Comparison of ENCODE assay signal across 10 cellular contexts in the genomic region with DNA sequence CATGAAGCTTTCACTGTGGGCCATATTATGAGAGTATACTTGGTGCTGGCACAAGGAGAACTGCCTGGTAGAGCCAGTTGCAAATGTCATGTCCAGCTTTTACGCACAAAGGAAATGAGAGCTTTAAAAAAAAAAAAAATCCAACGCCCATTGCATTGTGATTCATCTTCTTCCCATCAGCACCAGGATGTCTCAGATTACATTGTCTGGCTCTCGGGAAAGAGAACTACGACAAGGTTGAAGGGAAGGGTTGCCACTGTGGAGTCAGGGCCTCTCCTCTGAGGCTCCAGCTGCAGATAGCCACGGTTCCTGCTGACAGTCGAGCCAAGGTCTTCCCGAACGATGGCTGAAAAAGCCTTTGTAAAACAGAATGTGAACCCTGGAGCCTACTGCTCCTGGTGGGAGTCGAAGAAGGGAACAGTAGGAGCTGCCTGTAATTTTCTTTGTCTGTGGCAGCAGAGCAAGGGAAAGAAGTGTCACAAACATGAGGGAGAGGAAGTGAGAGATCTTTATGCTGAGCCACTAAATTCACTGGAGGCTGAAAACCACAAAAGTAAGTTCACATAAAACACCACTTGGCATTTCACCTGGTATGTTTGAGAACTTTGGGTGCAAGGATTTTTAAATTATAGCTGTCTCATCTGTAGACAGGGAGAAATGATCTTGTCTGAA.
DNase-seq lines count a peak whose midpoint lies in the region; ATAC-seq and TF ChIP-seq lines count a peak whose summit lies in the region.
"Had no signal": no experiment of that assay in that cellular context is flagged by ENCODE, and none has a peak within 500 bp of the region (broad histone marks: within the 10 kb centered on the region; RNA-seq: fewer than 3 reads in every experiment).

No MANE protein-coding gene starts in this region.

- H3K4me3 Mint-ChIP-seq in activated CD4-positive, alpha-beta T cell treated with anti-CD3 and anti-CD28 coated beads, Interleukin-2, amount 10 ng/mL, durations not matched to agents 24 days and 14 days: no peak overlapping the region
- H3K4me3 Mint-ChIP-seq: activated CD4-positive, alpha-beta memory T cell treated with anti-CD3 and anti-CD28 coated beads for 36 hours had no signal

- no peak for TF ChIP-seq CTCF in astrocyte of the cerebellum (IDR thresholded peaks at IDR 0.05; ENCODE audit: low read depth, low read length, missing control alignments)

- intact Hi-C loops in Right ventricle myocardium inferior (cut with DNase I) (no loop called here), cardiac septum (cut with DNase I) (loop anchor here (5.0 kb wide), 1 partner anchor 213 kb away; no protein-coding TSS in a partner anchor)
- intact Hi-C loops in activated CD4-positive, alpha-beta T cell treated with anti-CD3 and anti-CD28 coated beads, Interleukin-2, amount 10 ng/mL, durations not matched to agents 24 days and 14 days (cut with micrococcal nuclease): no loop called here

- DNase-seq in Right ventricle myocardium inferior (ENCODE audit: missing footprints): no peak
- DNase-seq in cardiac septum (ENCODE audit: low spot score): no peak
- DNase-seq in astrocyte of the cerebellum (ENCODE audit: low read depth): peak; percentile 44
- DNase-seq in kidney tubule cell (ENCODE audit: low spot score): peak; percentile 44
- no peak for DNase-seq in stimulated activated naive CD4-positive, alpha-beta T cell (lab: John Stamatoyannopoulos, UW)
- no peak for DNase-seq in activated CD4-positive, alpha-beta T cell treated with anti-CD3 and anti-CD28 coated beads, Interleukin-2, amount 10 ng/mL, durations not matched to agents 24 days and 14 days
- no peak for DNase-seq in cerebellar nuclear complex (lab: John Stamatoyannopoulos, UW)
- DNase-seq: activated CD4-positive, alpha-beta memory T cell treated with anti-CD3 and anti-CD28 coated beads for 36 hours; NCI-H1092 had no signal

- ATAC-seq in Right ventricle myocardium inferior: peak; percentile 59
- ATAC-seq in HG03045 (IDR thresholded peaks at IDR 0.05; ENCODE audit: unreplicated experiment): no peak

- no peaks in the 10 kb centered on the region for H3K4me1 Mint-ChIP-seq in activated CD4-positive, alpha-beta T cell treated with anti-CD3 and anti-CD28 coated beads, Interleukin-2, amount 10 ng/mL, durations not matched to agents 24 days and 14 days

- H3K4me3 ChIP-seq in astrocyte of the cerebellum (ENCODE audit: low read depth, low read length): no peak overlapping the region

- H3K27ac Mint-ChIP-seq in activated CD4-positive, alpha-beta T cell treated with anti-CD3 and anti-CD28 coated beads, Interleukin-2, amount 10 ng/mL, durations not matched to agents 24 days and 14 days: no peak overlapping the region
- H3K27ac Mint-ChIP-seq: activated CD4-positive, alpha-beta memory T cell treated with anti-CD3 and anti-CD28 coated beads for 36 hours had no signal

- H3K36me3 Mint-ChIP-seq in activated CD4-positive, alpha-beta T cell treated with anti-CD3 and anti-CD28 coated beads, Interleukin-2, amount 10 ng/mL, durations not matched to agents 24 days and 14 days (ENCODE audit: low read depth): no peaks in the 10 kb centered on the region
- H3K36me3 Mint-ChIP-seq: activated CD4-positive, alpha-beta memory T cell treated with anti-CD3 and anti-CD28 coated beads for 36 hours had no signal

- in situ Hi-C loops in astrocyte of the cerebellum (cut with HindIII; ENCODE audit: low sequenced_read_pairs): no loop called here

- H3K9me3 Mint-ChIP-seq in activated CD4-positive, alpha-beta T cell treated with anti-CD3 and anti-CD28 coated beads, Interleukin-2, amount 10 ng/mL, durations not matched to agents 24 days and 14 days: no peaks in the 10 kb centered on the region
- H3K9me3 Mint-ChIP-seq: activated CD4-positive, alpha-beta memory T cell treated with anti-CD3 and anti-CD28 coated beads for 36 hours had no signal

- H3K27me3 Mint-ChIP-seq in activated CD4-positive, alpha-beta T cell treated with anti-CD3 and anti-CD28 coated beads, Interleukin-2, amount 10 ng/mL, durations not matched to agents 24 days and 14 days: no peaks in the 10 kb centered on the region

Comparison
In these comparisons a context has a peak if more than half of its experiments do, and no peak if none do; other contexts are left out.
1. DNase-seq: peak in astrocyte of the cerebellum (single experiment) and kidney tubule cell (single experiment); none in Right ventricle myocardium inferior (single experiment), cardiac septum (single experiment), stimulated activated naive CD4-positive, alpha-beta T cell (0 of 6), activated CD4-positive, alpha-beta T cell treated with anti-CD3 and anti-CD28 coated beads, Interleukin-2, amount 10 ng/mL, durations not matched to agents 24 days and 14 days (single experiment) and cerebellar nuclear complex (0 of 2).